Comparison of ENCODE assay signal across 10 cellular contexts in the genomic region with DNA sequence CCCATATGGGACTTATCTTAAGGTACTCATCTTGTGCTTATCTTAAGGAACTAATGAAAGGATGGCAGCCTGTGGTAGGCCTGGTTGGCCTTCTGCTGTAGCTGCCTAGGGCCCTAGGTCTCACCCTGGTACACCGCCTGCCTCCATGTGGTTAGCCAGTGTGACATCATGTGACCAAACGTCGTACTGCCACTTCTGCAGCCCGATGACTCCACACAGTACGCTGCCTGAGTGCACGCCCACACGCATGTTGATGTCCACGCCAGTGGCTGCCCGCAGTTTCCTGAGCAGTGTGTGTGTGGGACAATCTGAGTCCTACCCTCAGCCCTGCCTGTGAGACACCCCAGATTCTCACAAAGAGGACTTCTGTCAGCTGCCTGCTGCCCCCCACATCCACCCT. TPM values are rescaled to one million over a fixed set of nuclear protein-coding genes. Genes with fewer than 3 reads are reported as not detected.
DNase-seq lines count a peak whose midpoint lies in the region; ATAC-seq and TF ChIP-seq lines count a peak whose summit lies in the region.
"Had no signal": no experiment of that assay in that cellular context is flagged by ENCODE, and none has a peak within 500 bp of the region (broad histone marks: within the 10 kb centered on the region; RNA-seq: fewer than 3 reads in every experiment).

No MANE protein-coding gene starts in this region.

- DNase-seq in CMK (ENCODE audit: low read depth) (peak; percentile 72), adrenal gland (peak in 5 of 7 donors; percentile 33 to 78 (median 55)), psoas muscle (peak; percentile 54 to 71), uterus (no peak), NCI-H2196 (lab: John Stamatoyannopoulos, UW; ENCODE audit: unreplicated experiment) (no peak)
- peak; percentile 48 for DNase-seq in activated CD4-positive, CD25-positive, alpha-beta regulatory T cell treated with anti-CD3 and anti-CD28 coated beads, Interleukin-2, amount 50 U/mL, for 72 hours
- DNase-seq: endodermal cell had no signal

- TF ChIP-seq CTCF in adrenal gland (IDR thresholded peaks at IDR 0.05) (no peak), psoas muscle (IDR thresholded peaks at IDR 0.05) (no peak), uterus (IDR thresholded peaks at IDR 0.05) (no peak)

- intact Hi-C loops in adrenal gland (cut with DNase I) = loop anchor here (2.0 to 5.0 kb wide), 2 partner anchors 103 kb away; no protein-coding TSS in a partner anchor
- intact Hi-C loops in psoas muscle (cut with DNase I) = no loop called here
- intact Hi-C loops in uterus (cut with DNase I; ENCODE audit: low total_unique reads) = loop anchor here (10.0 kb wide), 1 partner anchor 105 kb away; no protein-coding TSS in a partner anchor

- peak overlapping the region in 1 of 5 donors; percentile 13 for H3K27ac ChIP-seq in adrenal gland
- no peak overlapping the region for H3K27ac ChIP-seq in psoas muscle
- H3K27ac ChIP-seq in uterus = no peak overlapping the region

- peaks cover 0 to 22% of the 10 kb centered on the region in 2 donors for H3K4me1 ChIP-seq in adrenal gland (replicated peaks in 1 of 2)
- peaks cover 9% of the 10 kb centered on the region for H3K4me1 ChIP-seq in psoas muscle
- H3K4me1 ChIP-seq in uterus = peaks cover 0 to 14% of the 10 kb centered on the region in 2 donors

- 74 to 78% (median 74%) methylated on average over 4 to 9 of the region's 9 CpGs; no CpG with 5 or more reads in 1 of the 4 donors for WGBS in adrenal gland, 4 donors
- WGBS in psoas muscle, 3 donors = 76 to 84% (median 76%) methylated on average over 9 of the region's 9 CpGs

- H3K36me3 ChIP-seq in adrenal gland (replicated peaks in 1 of 2) (no peaks in the 10 kb centered on the region), psoas muscle (ENCODE audit: insufficient read depth in 1 of 2, low read depth in 1 of 2) (no peaks in the 10 kb centered on the region), uterus (no peaks in the 10 kb centered on the region)

- no peak overlapping the region for H3K4me3 ChIP-seq in adrenal gland
- H3K4me3 ChIP-seq in psoas muscle = no peak overlapping the region
- H3K4me3 ChIP-seq in uterus = no peak overlapping the region

- peaks cover 5% of the 10 kb centered on the region for H3K27me3 ChIP-seq in adrenal gland
- H3K27me3 ChIP-seq in psoas muscle (ENCODE audit: insufficient read depth in 3 of 3, low read length in 2 of 3) = peaks cover 0 to 18% (median 2%) of the 10 kb centered on the region in 3 donors
- peaks cover 0 to 16% of the 10 kb centered on the region in 2 donors for H3K27me3 ChIP-seq in uterus

- peak in 1 of 4 donors; percentile 6 for ATAC-seq in psoas muscle
- ATAC-seq in GM21381 (IDR thresholded peaks at IDR 0.05; ENCODE audit: unreplicated experiment) = no peak
- ATAC-seq in HG02973 (IDR thresholded peaks at IDR 0.05; ENCODE audit: unreplicated experiment) = no peak
- ATAC-seq: Panc1 had no signal

- no peak for TF ChIP-seq POLR2A in adrenal gland (IDR thresholded peaks at IDR 0.05)
- TF ChIP-seq POLR2A in uterus (IDR thresholded peaks at IDR 0.05) = no peak

- no peaks in the 10 kb centered on the region for H3K9me3 ChIP-seq in adrenal gland (replicated peaks in 1 of 3)
- H3K9me3 ChIP-seq in psoas muscle = no peaks in the 10 kb centered on the region
- no peaks in the 10 kb centered on the region for H3K9me3 ChIP-seq in uterus

RNA-seq across cellular contexts. Expression of gene ADCY4, which starts 5.1 kb away (rescaled TPM):
- total RNA-seq in adrenal gland = 10 to 100 TPM in 5 of 8 donors, 1 to 10 TPM in 3; 3.9 to 34.0 (median 13.1) TPM
- polyA plus RNA-seq in adrenal gland = 10 to 100 TPM in 2 of 3 donors, 1 to 10 TPM in 1; 4.5 to 70.1 (median 45.8) TPM
- 10 to 100 TPM in 3 of 4 donors, 1 to 10 TPM in 1; 8.6 to 13.9 (median 11.2) TPM for total RNA-seq in psoas muscle
- 10 to 100 TPM in 1 of 3 donors, 1 to 10 TPM in 2; 7.0 to 10.8 (median 7.7) TPM for polyA plus RNA-seq in psoas muscle
- 100 to 1,000 TPM in 2 of 4 donors, 10 to 100 TPM in 2; 22.8 to 138 (median 86.1) TPM for total RNA-seq in uterus
- total RNA-seq: endodermal cell had no signal

RNA-seq across cellular contexts. Expression of gene RIPK3, which starts 10.1 kb away (rescaled TPM):
- total RNA-seq in adrenal gland (10 to 100 TPM in 1 of 8 donors, 1 to 10 TPM in 6, under 1 TPM in 1; 0.78 to 10.4 (median 3.8) TPM), psoas muscle (1 to 10 TPM; 1.1 to 1.9 (median 1.4) TPM), uterus (100 to 1,000 TPM in 1 of 4 donors, 1 to 10 TPM in 2, under 1 TPM in 1; 0.29 to 123 (median 6.0) TPM)
- polyA plus RNA-seq in adrenal gland (1 to 10 TPM; 1.5 to 8.0 (median 4.6) TPM), psoas muscle (1 to 10 TPM in 1 of 3 donors, under 1 TPM in 2; 0.94 to 1.7 (median 0.97) TPM)
- total RNA-seq: endodermal cell had no signal

RNA-seq across cellular contexts. Expression of gene LTB4R, which starts 18.4 kb away (rescaled TPM):
- total RNA-seq in adrenal gland = 10 to 100 TPM in 4 of 8 donors, 1 to 10 TPM in 4; 1.4 to 21.0 (median 10.9) TPM
- 10 to 100 TPM in 2 of 3 donors, 1 to 10 TPM in 1; 9.4 to 30.2 (median 17.5) TPM for polyA plus RNA-seq in adrenal gland
- total RNA-seq in psoas muscle = 1 to 10 TPM; 1.1 to 2.1 (median 2.0) TPM
- 1 to 10 TPM in 1 of 3 donors, under 1 TPM in 2; 0.35 to 2.0 (median 0.65) TPM for polyA plus RNA-seq in psoas muscle
- 10 to 100 TPM in 1 of 4 donors, 1 to 10 TPM in 3; 3.7 to 19.5 (median 5.6) TPM for total RNA-seq in uterus

RNA-seq across cellular contexts. Expression of gene LTB4R2, which starts 19.8 kb away (rescaled TPM):
- total RNA-seq in adrenal gland = 10 to 100 TPM in 2 of 8 donors, 1 to 10 TPM in 5, under 1 TPM in 1; 0.42 to 11.1 (median 4.5) TPM
- 1 to 10 TPM in 2 of 3 donors, under 1 TPM in 1; 0.57 to 2.7 (median 1.8) TPM for polyA plus RNA-seq in adrenal gland
- 1 to 10 TPM in 3 of 4 donors, under 1 TPM in 1; 0.96 to 2.3 (median 1.7) TPM for total RNA-seq in psoas muscle
- polyA plus RNA-seq in psoas muscle = under 1 TPM; 0.08 to 0.57 (median 0.32) TPM
- total RNA-seq in uterus = 1 to 10 TPM in 3 of 4 donors, not detected in 1; 1.0 to 7.1 (median 5.6) TPM

RNA-seq across cellular contexts. Expression of gene CIDEB, which starts 22.0 kb away (rescaled TPM):
- 10 to 100 TPM; 16.4 to 62.1 (median 38.1) TPM for total RNA-seq in adrenal gland
- polyA plus RNA-seq in adrenal gland = 10 to 100 TPM; 17.5 to 73.7 (median 37.4) TPM
- 1 to 10 TPM in 3 of 4 donors, under 1 TPM in 1; 0.95 to 2.5 (median 1.8) TPM for total RNA-seq in psoas muscle
- 1 to 10 TPM; 1.2 to 2.1 (median 1.3) TPM for polyA plus RNA-seq in psoas muscle
- 10 to 100 TPM in 2 of 4 donors, 1 to 10 TPM in 2; 1.3 to 25.5 (median 14.1) TPM for total RNA-seq in uterus

Comparison
In these comparisons a context has a peak if more than half of its experiments do, and no peak if none do; other contexts are left out.
1. DNase-seq: peak in CMK (single experiment), activated CD4-positive, CD25-positive, alpha-beta regulatory T cell treated with anti-CD3 and anti-CD28 coated beads, Interleukin-2, amount 50 U/mL, for 72 hours (single experiment), adrenal gland (5 of 7) and psoas muscle (2 of 2); none in uterus (0 of 2) and NCI-H2196 (single experiment).
2. intact Hi-C loops: an anchor here in adrenal gland (2.0 to 5.0 kb wide) and uterus (10.0 kb wide); none called in psoas muscle.